8 cellular contexts compared by ENCODE assay signal in the genomic region with DNA sequence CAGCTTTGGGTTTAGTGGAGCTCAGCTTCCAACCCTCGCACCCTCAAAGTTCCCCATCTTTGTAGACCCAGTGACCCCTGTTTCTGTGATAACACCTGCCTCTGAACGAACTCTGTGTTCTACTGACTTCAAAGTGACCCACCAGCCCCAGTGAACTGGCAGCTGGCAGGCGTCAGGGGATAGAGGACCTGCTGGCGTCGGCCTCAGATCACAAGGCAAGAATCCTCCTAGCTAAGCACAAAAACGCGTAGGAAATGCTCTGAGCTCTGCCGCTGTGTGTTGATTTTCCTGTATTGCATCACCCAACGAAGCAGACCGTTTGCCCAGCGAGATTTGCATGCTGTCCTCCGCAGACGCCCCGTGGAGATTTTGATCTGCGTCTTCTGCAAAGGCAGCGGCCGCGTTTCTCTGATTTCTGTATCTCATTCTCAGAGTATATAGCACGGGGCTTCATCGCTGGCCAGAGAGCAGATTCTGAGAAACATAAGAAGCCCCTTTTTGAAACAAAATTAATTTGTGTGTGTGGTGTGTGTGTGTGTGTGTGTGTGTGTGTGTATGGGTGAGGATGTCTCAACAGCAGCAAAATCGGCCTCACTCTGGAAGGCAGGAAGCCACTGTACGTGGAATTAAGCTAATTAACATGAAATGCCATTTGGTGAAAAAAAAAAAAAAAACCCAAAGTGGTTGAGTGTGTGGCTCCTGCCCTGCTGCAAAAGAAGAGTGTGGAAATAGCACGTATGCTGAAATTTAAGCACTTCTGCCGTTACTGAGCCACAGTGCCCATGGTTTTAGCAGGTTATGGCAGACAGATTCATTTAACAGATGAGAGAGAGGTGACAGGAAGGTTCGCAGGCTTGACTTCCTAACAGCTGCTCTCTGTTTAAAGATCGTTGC. TPM values are rescaled to one million over a fixed set of nuclear protein-coding genes. Genes with fewer than 3 reads are reported as not detected.
DNase-seq lines count a peak whose midpoint lies in the region; ATAC-seq lines count a peak whose summit lies in the region.

No MANE protein-coding gene starts in this region.

- peak overlapping the region; percentile 100 for H3K27ac Mint-ChIP-seq in activated CD4-positive, alpha-beta memory T cell treated with anti-CD3 and anti-CD28 coated beads, Interleukin-2, amount 10 ng/mL, durations not matched to agents 7 days and 5 days
- peak overlapping the region; percentile 92 to 99 (median 96) for H3K27ac Mint-ChIP-seq in naive B cell

- peaks cover 84% of the 10 kb centered on the region for H3K4me1 Mint-ChIP-seq in activated CD4-positive, alpha-beta memory T cell treated with anti-CD3 and anti-CD28 coated beads, Interleukin-2, amount 10 ng/mL, durations not matched to agents 7 days and 5 days
- H3K4me1 Mint-ChIP-seq in naive B cell = peaks cover 47 to 82% (median 73%) of the 10 kb centered on the region in 3 donors

- ATAC-seq in GM19397 (IDR thresholded peaks at IDR 0.05; ENCODE audit: unreplicated experiment) (peak; percentile 51), HG03565 (IDR thresholded peaks at IDR 0.05; ENCODE audit: unreplicated experiment) (peak; percentile 45), naive B cell (ENCODE audit: low read depth in 2 of 2) (peak; percentile 82)

- DNase-seq in AG08396 (ENCODE audit: low spot score) = peak; percentile 57
- DNase-seq in activated CD4-positive, alpha-beta memory T cell treated with anti-CD3 and anti-CD28 coated beads, Interleukin-2, amount 10 ng/mL, durations not matched to agents 7 days and 5 days = peak; percentile 88
- DNase-seq in epithelial cell of prostate (ENCODE audit: low read depth, low spot score) = peak; percentile 2
- DNase-seq in naive B cell = peak; percentile 79
- peak; percentile 53 for DNase-seq in stromal cell of bone marrow (ENCODE audit: low read depth)
- no peak for DNase-seq in NCI-H2171 (lab: John Stamatoyannopoulos, UW)

- peak overlapping the region; percentile 43 for H3K27ac ChIP-seq in epithelial cell of prostate

- peaks cover 84% of the 10 kb centered on the region for H3K36me3 Mint-ChIP-seq in activated CD4-positive, alpha-beta memory T cell treated with anti-CD3 and anti-CD28 coated beads, Interleukin-2, amount 10 ng/mL, durations not matched to agents 7 days and 5 days (ENCODE audit: low read depth)
- H3K36me3 Mint-ChIP-seq in naive B cell = peaks cover 33% of the 10 kb centered on the region in 2 donors

- no peaks in the 10 kb centered on the region for H3K27me3 Mint-ChIP-seq in activated CD4-positive, alpha-beta memory T cell treated with anti-CD3 and anti-CD28 coated beads, Interleukin-2, amount 10 ng/mL, durations not matched to agents 7 days and 5 days
- no peaks in the 10 kb centered on the region for H3K27me3 Mint-ChIP-seq in naive B cell

- POLR2A ChIA-PET in activated CD4-positive, alpha-beta memory T cell treated with anti-CD3 and anti-CD28 coated beads, Interleukin-2, amount 10 ng/mL, durations not matched to agents 7 days and 5 days (lab: Charles Lee) = no interaction called here

- H3K9me3 Mint-ChIP-seq in activated CD4-positive, alpha-beta memory T cell treated with anti-CD3 and anti-CD28 coated beads, Interleukin-2, amount 10 ng/mL, durations not matched to agents 7 days and 5 days = peaks cover 15% of the 10 kb centered on the region
- H3K9me3 Mint-ChIP-seq in naive B cell = peaks cover 0 to 14% (median 9%) of the 10 kb centered on the region in 7 donors

- CTCF ChIA-PET in activated CD4-positive, alpha-beta memory T cell treated with anti-CD3 and anti-CD28 coated beads, Interleukin-2, amount 10 ng/mL, durations not matched to agents 7 days and 5 days (lab: Charles Lee) = no interaction called here

- H3K4me3 Mint-ChIP-seq in activated CD4-positive, alpha-beta memory T cell treated with anti-CD3 and anti-CD28 coated beads, Interleukin-2, amount 10 ng/mL, durations not matched to agents 7 days and 5 days = peak overlapping the region; percentile 72
- peak overlapping the region; percentile 75 to 90 (median 84) for H3K4me3 Mint-ChIP-seq in naive B cell

RNA-seq across cellular contexts. Expression of gene ASMTL, which starts 29.2 kb away (rescaled TPM):
- total RNA-seq in activated CD4-positive, alpha-beta memory T cell treated with anti-CD3 and anti-CD28 coated beads, Interleukin-2, amount 10 ng/mL, durations not matched to agents 7 days and 5 days = 10 to 100 TPM; 62.2 to 63.3 TPM
- 10 to 100 TPM; 49.2 to 66.0 (median 57.7) TPM for polyA plus RNA-seq in naive B cell (ENCODE audit: low read depth in 6 of 6)

RNA-seq across cellular contexts. Expression of gene P2RY8, which starts 55.1 kb away (rescaled TPM):
- total RNA-seq in activated CD4-positive, alpha-beta memory T cell treated with anti-CD3 and anti-CD28 coated beads, Interleukin-2, amount 10 ng/mL, durations not matched to agents 7 days and 5 days = 100 to 1,000 TPM; 177 to 180 TPM
- 100 to 1,000 TPM; 227 to 320 (median 275) TPM for polyA plus RNA-seq in naive B cell (ENCODE audit: low read depth in 6 of 6)
